ENCODE assay signal across 17 cellular contexts in genomic region chr4:156992943-156993342, GRCh38. TPM values are rescaled to one million over a fixed set of nuclear protein-coding genes. Genes with fewer than 3 reads are reported as not detected.
DNase-seq lines count a peak whose midpoint lies in the region; ATAC-seq and TF ChIP-seq lines count a peak whose summit lies in the region.
"Had no signal": no experiment of that assay in that cellular context is flagged by ENCODE, and none has a peak within 500 bp of the region (broad histone marks: within the 10 kb centered on the region; RNA-seq: fewer than 3 reads in every experiment).

No MANE protein-coding gene starts in this region.

- H3K4me3 Mint-ChIP-seq in MCF 10A (ENCODE audit: unreplicated experiment) = no peak overlapping the region
- peak overlapping the region in 1 of 8 donors; percentile 2 for H3K4me3 Mint-ChIP-seq in CD4-positive, alpha-beta memory T cell

- DNase-seq in mammary epithelial cell = peak; percentile 70
- no peak for DNase-seq in MCF 10A (ENCODE audit: unreplicated experiment)
- peak; percentile 28 to 74 for DNase-seq in cardiac fibroblast (ENCODE audit: low read depth in 2 of 2)
- peak; percentile 53 for DNase-seq in iris pigment epithelial cell (ENCODE audit: low read depth)
- DNase-seq in CD4-positive, alpha-beta memory T cell = no peak
- DNase-seq: COR-L47, NCI-H1092 treated with DMSO at 0.1 percent for 48 hours, NCI-H2081, NCI-H2171 treated with DMSO at 0.1 percent for 48 hours, SJCRH30, SW 1271 had no signal

- no peaks in the 10 kb centered on the region for H3K36me3 ChIP-seq in mammary epithelial cell (ENCODE audit: insufficient read depth, low read length)
- no peaks in the 10 kb centered on the region for H3K36me3 ChIP-seq in CD4-positive, alpha-beta memory T cell (ENCODE audit: insufficient read depth, low read length)
- H3K36me3 ChIP-seq: SJCRH30 had no signal

- peaks cover 11% of the 10 kb centered on the region for H3K9me3 Mint-ChIP-seq in MCF 10A (ENCODE audit: unreplicated experiment)
- H3K9me3 Mint-ChIP-seq in CD4-positive, alpha-beta memory T cell = peaks cover 2 to 30% (median 15%) of the 10 kb centered on the region in 8 donors

- no peak overlapping the region for H3K4me2 ChIP-seq in mammary epithelial cell (ENCODE audit: insufficient read depth, low read depth, low read length)
- H3K4me2 ChIP-seq: KMS-11 had no signal

- TF ChIP-seq CTCF in mammary epithelial cell (conservative IDR thresholded peaks at IDR 0.05 in 1 of 2, IDR thresholded peaks at IDR 0.05 in 1 of 2; ENCODE audit: extremely low read depth in 1 of 2, insufficient read depth in 1 of 2, low read depth in 1 of 2, low read length in 2 of 2) = no peak
- no peak for TF ChIP-seq CTCF in MCF 10A (IDR thresholded peaks at IDR 0.05; ENCODE audit: unreplicated experiment)
- TF ChIP-seq CTCF in cardiac fibroblast (IDR thresholded peaks at IDR 0.05; ENCODE audit: low read depth, low read length) = no peak

- peaks cover 16% of the 10 kb centered on the region for H3K4me1 Mint-ChIP-seq in MCF 10A (ENCODE audit: insufficient read depth, unreplicated experiment)
- no peaks in the 10 kb centered on the region for H3K4me1 Mint-ChIP-seq in CD4-positive, alpha-beta memory T cell

- H3K4me1 ChIP-seq in mammary epithelial cell (ENCODE audit: insufficient read depth, low read length) = no peaks in the 10 kb centered on the region
- no peaks in the 10 kb centered on the region for H3K4me1 ChIP-seq in CD4-positive, alpha-beta memory T cell (ENCODE audit: insufficient read depth, low read length)
- H3K4me1 ChIP-seq: SJCRH30 had no signal

- H4K20me1 ChIP-seq in mammary epithelial cell (ENCODE audit: insufficient read depth, low read length) = no peaks in the 10 kb centered on the region

- no peaks in the 10 kb centered on the region for H3K36me3 Mint-ChIP-seq in MCF 10A (ENCODE audit: insufficient read depth, unreplicated experiment)
- H3K36me3 Mint-ChIP-seq in CD4-positive, alpha-beta memory T cell = no peaks in the 10 kb centered on the region

- WGBS in mammary epithelial cell (ENCODE audit: low coverage, missing lambda C conversion rate) = 43% methylated on average over 1 of the region's 2 CpGs

- H3K4me3 ChIP-seq in mammary epithelial cell (replicated peaks in 1 of 3; ENCODE audit: insufficient read depth in 1 of 3, low read depth in 2 of 3, low read length in 3 of 3) (no peak overlapping the region), cardiac fibroblast (replicated peaks in 1 of 2; ENCODE audit: low read depth in 2 of 2, low read length in 2 of 2) (no peak overlapping the region)
- H3K4me3 ChIP-seq in CD4-positive, alpha-beta memory T cell (ENCODE audit: low read length in 2 of 2) = no peak overlapping the region
- H3K4me3 ChIP-seq: SJCRH30 had no signal

- no peak overlapping the region for H3K9ac ChIP-seq in mammary epithelial cell (ENCODE audit: insufficient read depth, low read length)
- H3K9ac ChIP-seq: KMS-11 had no signal

- peaks cover 25% of the 10 kb centered on the region for H3K9me3 ChIP-seq in mammary epithelial cell (replicated peaks; ENCODE audit: insufficient read depth, low read length)
- H3K9me3 ChIP-seq in CD4-positive, alpha-beta memory T cell (ENCODE audit: control insufficient read depth in 1 of 2, low read length in 2 of 2) = no peaks in the 10 kb centered on the region
- H3K9me3 ChIP-seq: SJCRH30 had no signal

- CTCF ChIA-PET in mammary epithelial cell (lab: Charles Lee; ENCODE audit: low non-redundant PET) = no interaction called here
- CTCF ChIA-PET in MCF 10A (lab: Yijun Ruan, JAX) = interaction anchor here (0.8 to 1.9 kb wide), 3 partner anchors 24 to 55 kb away, joined by 3 to 6 read pairs (median 4); no protein-coding TSS in a partner anchor
- CTCF ChIA-PET in CD4-positive, alpha-beta memory T cell (lab: Charles Lee; ENCODE audit: partially characterized antibody) = no interaction called here

- peak overlapping the region; percentile 33 for H2AFZ ChIP-seq in mammary epithelial cell (ENCODE audit: low read depth, low read length)

- in situ Hi-C loops in mammary epithelial cell (cut with MboI; ENCODE audit: low sequenced_read_pairs in 2 of 2) = no loop called here

- H3K79me2 ChIP-seq in mammary epithelial cell (ENCODE audit: insufficient read depth, low read length) = no peaks in the 10 kb centered on the region

- dilution Hi-C loops in mammary epithelial cell (cut with HindIII; ENCODE audit: low sequenced_read_pairs) = no loop called here

- H3K27me3 ChIP-seq in mammary epithelial cell (ENCODE audit: insufficient read depth, low read length) = no peaks in the 10 kb centered on the region
- no peaks in the 10 kb centered on the region for H3K27me3 ChIP-seq in CD4-positive, alpha-beta memory T cell (ENCODE audit: insufficient read depth, low read length)
- H3K27me3 ChIP-seq: SJCRH30 had no signal

- ATAC-seq in HG03175 (IDR thresholded peaks at IDR 0.05; ENCODE audit: unreplicated experiment) (no peak), GM18867 (IDR thresholded peaks at IDR 0.05; ENCODE audit: unreplicated experiment) (no peak), GM19467 (IDR thresholded peaks at IDR 0.05; ENCODE audit: unreplicated experiment) (no peak)
- ATAC-seq: Panc1 had no signal

- intact Hi-C loops in mammary epithelial cell (cut with micrococcal nuclease) = no loop called here
- intact Hi-C loops in MCF 10A (cut with micrococcal nuclease) = no loop called here
- intact Hi-C loops in CD4-positive, alpha-beta memory T cell (cut with micrococcal nuclease) = no loop called here

- no peak overlapping the region for H3K27ac ChIP-seq in mammary epithelial cell (ENCODE audit: insufficient read depth, low read depth, low read length)
- H3K27ac ChIP-seq in CD4-positive, alpha-beta memory T cell (ENCODE audit: low read depth, low read length) = no peak overlapping the region
- H3K27ac ChIP-seq: 22Rv1, KMS-11, SJCRH30 had no signal

- POLR2A ChIA-PET in MCF 10A (lab: Yijun Ruan, JAX) = interaction anchor here (0.6 kb wide), 1 partner anchor 98 kb away, joined by 4 read pairs; no protein-coding TSS in a partner anchor
- POLR2A ChIA-PET in CD4-positive, alpha-beta memory T cell (lab: Charles Lee; ENCODE audit: partially characterized antibody) = no interaction called here

- H3K27ac Mint-ChIP-seq in MCF 10A (ENCODE audit: low read depth, unreplicated experiment) = no peak overlapping the region
- H3K27ac Mint-ChIP-seq in CD4-positive, alpha-beta memory T cell = no peak overlapping the region

- BruUV-seq in mammary epithelial cell (replicated peaks; lab: Mats Ljungman, UMichigan) = no TSS peak
- BruUV-seq in MCF 10A (replicated peaks; lab: Mats Ljungman, UMichigan) = no TSS peak

- H3K27me3 Mint-ChIP-seq in MCF 10A (ENCODE audit: insufficient read depth, unreplicated experiment) = no peaks in the 10 kb centered on the region
- H3K27me3 Mint-ChIP-seq in CD4-positive, alpha-beta memory T cell = no peaks in the 10 kb centered on the region

RNA-seq across cellular contexts. Expression of gene PDGFC, which starts 21.3 kb away (rescaled TPM):
- 10 to 100 TPM; 32.2 to 69.3 TPM for total RNA-seq in mammary epithelial cell
- polyA plus RNA-seq in mammary epithelial cell = 17.6 TPM
- polyA minus RNA-seq in mammary epithelial cell = 78.9 TPM
- total RNA-seq in MCF 10A (2022) = 74.8 and 83.7 TPM in 2 replicates
- under 1 TPM in 1 of 2 experiments, not detected in 1; 0.29 TPM for total RNA-seq in CD4-positive, alpha-beta memory T cell
- not detected for polyA plus RNA-seq in CD4-positive, alpha-beta memory T cell

Comparison
In these comparisons a context has a peak if more than half of its experiments do, and no peak if none do; other contexts are left out.
1. DNase-seq: peak in mammary epithelial cell (single experiment), cardiac fibroblast (2 of 2) and iris pigment epithelial cell (single experiment); none in MCF 10A (single experiment) and CD4-positive, alpha-beta memory T cell (0 of 5).
2. RNA of gene PDGFC, which starts 21.3 kb away (total RNA-seq): 74.8 to 83.7 TPM in MCF 10A and 32.2 to 69.3 TPM in mammary epithelial cell; 0.29 TPM in CD4-positive, alpha-beta memory T cell; every median in the first group is over 10 times any median in the second.